In the genomic region with DNA sequence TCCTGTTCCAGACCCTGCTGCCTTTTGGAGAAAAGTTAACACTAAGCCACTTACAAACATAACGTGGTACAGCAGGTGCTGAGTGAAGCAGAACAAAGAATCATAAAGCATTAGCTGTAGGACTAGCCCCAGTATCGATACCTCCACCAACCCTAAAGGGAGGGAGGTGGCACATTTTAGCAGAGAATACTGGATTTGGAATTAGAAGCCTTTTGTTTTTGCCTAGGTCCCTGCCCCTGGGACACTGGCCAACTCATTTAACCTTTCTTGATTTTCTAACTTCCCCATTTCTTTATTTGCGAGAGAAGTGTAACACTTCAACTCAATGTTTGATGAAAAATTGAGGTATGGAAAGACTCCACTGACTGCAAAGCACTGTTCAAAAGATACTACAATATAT, we compare ENCODE assay signal across 12 cellular contexts.
DNase-seq lines count a peak whose midpoint lies in the region; ATAC-seq and TF ChIP-seq lines count a peak whose summit lies in the region.
"Had no signal": no experiment of that assay in that cellular context is flagged by ENCODE, and none has a peak within 500 bp of the region (broad histone marks: within the 10 kb centered on the region; RNA-seq: fewer than 3 reads in every experiment).

No MANE protein-coding gene starts in this region.

- no peaks in the 10 kb centered on the region for H3K79me2 ChIP-seq in SU-DHL-6 (ENCODE audit: insufficient read depth, low read length)

- H4K20me1 ChIP-seq in SU-DHL-6 (ENCODE audit: low read depth, low read length) = no peaks in the 10 kb centered on the region

- H3K27ac ChIP-seq in right atrium auricular region (no peak overlapping the region), SU-DHL-6 (ENCODE audit: low read depth, low read length) (peak overlapping the region; percentile 3; the same call in 1 of the 2 replicates)
- H3K27ac ChIP-seq: A549 had no signal

- H3K27ac Mint-ChIP-seq in activated naive CD8-positive, alpha-beta T cell treated with anti-CD3 and anti-CD28 coated beads for 36 hours = no peak overlapping the region
- no peak overlapping the region for H3K27ac Mint-ChIP-seq in activated CD4-positive, alpha-beta T cell treated with anti-CD3 and anti-CD28 coated beads, Interleukin-2, amount 10 ng/mL, durations not matched to agents 24 days and 14 days
- H3K27ac Mint-ChIP-seq: T-cell had no signal

- no peaks in the 10 kb centered on the region for H3K9me2 ChIP-seq in SU-DHL-6 (replicated peaks; ENCODE audit: insufficient read depth, low read length)

- H3K36me3 ChIP-seq in right atrium auricular region (peaks cover 7% of the 10 kb centered on the region), SU-DHL-6 (ENCODE audit: low read length) (no peaks in the 10 kb centered on the region)

- H3K27me3 Mint-ChIP-seq in activated naive CD8-positive, alpha-beta T cell treated with anti-CD3 and anti-CD28 coated beads for 36 hours = no peaks in the 10 kb centered on the region
- H3K27me3 Mint-ChIP-seq in activated CD4-positive, alpha-beta T cell treated with anti-CD3 and anti-CD28 coated beads, Interleukin-2, amount 10 ng/mL, durations not matched to agents 24 days and 14 days = peaks cover 11% of the 10 kb centered on the region
- H3K27me3 Mint-ChIP-seq: T-cell had no signal

- TF ChIP-seq CTCF in right atrium auricular region (IDR thresholded peaks at IDR 0.05) = no peak
- no peak for TF ChIP-seq CTCF in SU-DHL-6 (IDR thresholded peaks at IDR 0.05; ENCODE audit: insufficient read depth, low read length, poor library complexity, severe bottlenecking)

- H3K9me3 ChIP-seq in right atrium auricular region = no peaks in the 10 kb centered on the region
- no peaks in the 10 kb centered on the region for H3K9me3 ChIP-seq in SU-DHL-6 (ENCODE audit: insufficient read depth, low read length)
- H3K9me3 ChIP-seq: A549 had no signal

- no peak overlapping the region for H2AFZ ChIP-seq in SU-DHL-6 (ENCODE audit: low read depth, low read length, severe bottlenecking)

- peaks cover 0 to 5% of the 10 kb centered on the region in 2 donors for H3K4me1 ChIP-seq in right atrium auricular region
- H3K4me1 ChIP-seq: A549 had no signal

- peak; percentile 22 for ATAC-seq in left ventricle myocardium superior
- ATAC-seq: A549, T-cell had no signal

- H3K4me3 ChIP-seq in right atrium auricular region = no peak overlapping the region
- no peak overlapping the region for H3K4me3 ChIP-seq in SU-DHL-6 (ENCODE audit: insufficient read depth, low read length, poor library complexity, severe bottlenecking)
- H3K4me3 ChIP-seq: A549 had no signal

- H3F3A ChIP-seq in SU-DHL-6 (ENCODE audit: insufficient read depth) = no peaks in the 10 kb centered on the region

- no peak overlapping the region for H3K4me3 Mint-ChIP-seq in activated naive CD8-positive, alpha-beta T cell treated with anti-CD3 and anti-CD28 coated beads for 36 hours
- H3K4me3 Mint-ChIP-seq in activated CD4-positive, alpha-beta T cell treated with anti-CD3 and anti-CD28 coated beads, Interleukin-2, amount 10 ng/mL, durations not matched to agents 24 days and 14 days = no peak overlapping the region
- H3K4me3 Mint-ChIP-seq: CD4-positive, CD25-positive, alpha-beta regulatory T cell; T-cell had no signal

- no peak overlapping the region for H3K9ac ChIP-seq in SU-DHL-6 (ENCODE audit: low read length)

- intact Hi-C loops in left ventricle myocardium superior (cut with micrococcal nuclease) = no loop called here
- intact Hi-C loops in activated CD4-positive, alpha-beta T cell treated with anti-CD3 and anti-CD28 coated beads, Interleukin-2, amount 10 ng/mL, durations not matched to agents 24 days and 14 days (cut with micrococcal nuclease) = no loop called here

- in situ Hi-C loops in KBM-7 (cut with MboI; ENCODE audit: low pct_unique_long_range_greater_than_20kb, low sequenced_read_pairs) = no loop called here

- no peaks in the 10 kb centered on the region for H3K4me1 Mint-ChIP-seq in activated naive CD8-positive, alpha-beta T cell treated with anti-CD3 and anti-CD28 coated beads for 36 hours
- H3K4me1 Mint-ChIP-seq in activated CD4-positive, alpha-beta T cell treated with anti-CD3 and anti-CD28 coated beads, Interleukin-2, amount 10 ng/mL, durations not matched to agents 24 days and 14 days = no peaks in the 10 kb centered on the region

- H3K9me3 Mint-ChIP-seq in activated naive CD8-positive, alpha-beta T cell treated with anti-CD3 and anti-CD28 coated beads for 36 hours = peaks cover 4% of the 10 kb centered on the region
- H3K9me3 Mint-ChIP-seq in activated CD4-positive, alpha-beta T cell treated with anti-CD3 and anti-CD28 coated beads, Interleukin-2, amount 10 ng/mL, durations not matched to agents 24 days and 14 days = no peaks in the 10 kb centered on the region

- DNase-seq in left ventricle myocardium superior = no peak
- no peak for DNase-seq in right atrium auricular region (ENCODE audit: low spot score)
- DNase-seq in KBM-7 = peak; percentile 42
- DNase-seq in activated naive CD8-positive, alpha-beta T cell treated with anti-CD3 and anti-CD28 coated beads for 36 hours = no peak
- no peak for DNase-seq in activated CD4-positive, alpha-beta T cell treated with anti-CD3 and anti-CD28 coated beads, Interleukin-2, amount 10 ng/mL, durations not matched to agents 24 days and 14 days
- DNase-seq in AML-193 (lab: John Stamatoyannopoulos, UW) = no peak
- DNase-seq: CD4-positive, CD25-positive, alpha-beta regulatory T cell; H7; NCI-H187; T-cell had no signal

- H3K27me3 ChIP-seq in right atrium auricular region = no peaks in the 10 kb centered on the region
- no peaks in the 10 kb centered on the region for H3K27me3 ChIP-seq in SU-DHL-6 (ENCODE audit: low read length)

- peaks cover 8% of the 10 kb centered on the region for H3K36me3 Mint-ChIP-seq in activated naive CD8-positive, alpha-beta T cell treated with anti-CD3 and anti-CD28 coated beads for 36 hours
- peaks cover 12% of the 10 kb centered on the region for H3K36me3 Mint-ChIP-seq in activated CD4-positive, alpha-beta T cell treated with anti-CD3 and anti-CD28 coated beads, Interleukin-2, amount 10 ng/mL, durations not matched to agents 24 days and 14 days (ENCODE audit: low read depth)

- no peak overlapping the region for H3K4me2 ChIP-seq in SU-DHL-6 (ENCODE audit: low read depth, low read length, poor library complexity, severe bottlenecking)
- H3K4me2 ChIP-seq: A549 had no signal
